In genomic region chr2:119350311-119350998, GRCh38 we compare ENCODE assay signal across 2 cellular contexts.
TF ChIP-seq lines count a peak whose summit lies in the region.

No MANE protein-coding gene starts in this region.

TF ChIP-seq in IMR-90, 13 proteins besides CTCF, POLR2A, EP300 and RAD21:
- TF ChIP-seq NFE2L2 (IDR thresholded peaks at IDR 0.05; ENCODE audit: low read depth, low read length) (no peak), MAFK (IDR thresholded peaks at IDR 0.05; ENCODE audit: low read depth, low read length) (no peak), MXI1 (IDR thresholded peaks at IDR 0.05; ENCODE audit: borderline replicate concordance, low read depth, low read length) (no peak), SMC3 (IDR thresholded peaks at IDR 0.05; ENCODE audit: low read depth, low read length) (no peak)

TF ChIP-seq in K562, 482 proteins besides CTCF, POLR2A, EP300 and RAD21:
- TF ChIP-seq ARID1B (IDR thresholded peaks at IDR 0.05) = no peak
- TF ChIP-seq CTCFL (IDR thresholded peaks at IDR 0.05; ENCODE audit: borderline replicate concordance, insufficient read depth, low read depth, low read length, poor library complexity, severe bottlenecking) = peak; percentile 13
